ENCODE assay signal across 8 cellular contexts in genomic region chr9:72365525-72366256, GRCh38. TPM values are rescaled to one million over a fixed set of nuclear protein-coding genes. Genes with fewer than 3 reads are reported as not detected.
DNase-seq lines count a peak whose midpoint lies in the region; ATAC-seq and TF ChIP-seq lines count a peak whose summit lies in the region.

No MANE protein-coding gene starts in this region.

- H3K27me3 ChIP-seq in GM23248 (replicated peaks; ENCODE audit: insufficient read depth) = no peaks in the 10 kb centered on the region

- intact Hi-C loops in Right ventricle myocardium inferior (cut with DNase I) = loop anchor here (2.0 to 5.0 kb wide), 3 partner anchors 61 to 227 kb away; no protein-coding TSS in a partner anchor

- TF ChIP-seq CTCF in LNCAP (IDR thresholded peaks at IDR 0.05) (peak; percentile 13; the same call in 1 of the 2 replicates), omental fat pad (IDR thresholded peaks at IDR 0.05) (peak in 1 of 3 donors; percentile 14)

- H3K9ac ChIP-seq in GM23248 = peak overlapping the region; percentile 98

- DNase-seq in Daoy (ENCODE audit: low read depth) (peak; percentile 86), GM23248 (peak; percentile 94), Right ventricle myocardium inferior (ENCODE audit: missing footprints) (peak; percentile 94), omental fat pad (ENCODE audit: low spot score) (peak; percentile 60)
- peak; percentile 19 for DNase-seq in activated naive CD8-positive, alpha-beta T cell treated with anti-CD3 and anti-CD28 coated beads, Interleukin-2, amount 50 U/mL, for 16 hours (ENCODE audit: low read depth, low spot score)

- peaks cover 42% of the 10 kb centered on the region for H3K79me2 ChIP-seq in GM23248 (ENCODE audit: insufficient read depth)

- in situ Hi-C loops in GM23248 (cut with MboI) = no loop called here

- ATAC-seq in SK-N-SH treated with all-trans-retinoic acid at 6 μM for 48 hours = peak; percentile 72
- ATAC-seq in Right ventricle myocardium inferior = peak; percentile 76
- ATAC-seq in omental fat pad (ENCODE audit: low FRiP score) = peak; percentile 85

- peaks cover 6% of the 10 kb centered on the region for H3K4me1 ChIP-seq in GM23248 (ENCODE audit: insufficient read depth)

- peak overlapping the region; percentile 84 for H2AFZ ChIP-seq in GM23248

- WGBS in GM23248 (ENCODE audit: low coverage in 1 of 2, low lambda C conversion rate in 2 of 2, missing lambda C conversion rate in 2 of 2), 2 experiments = 2% methylated on average over 38 of the region's 38 CpGs

- peaks cover 40% of the 10 kb centered on the region for H3F3A ChIP-seq in GM23248 (ENCODE audit: insufficient read depth)

- no peaks in the 10 kb centered on the region for H3K9me2 ChIP-seq in GM23248 (ENCODE audit: insufficient read depth)

- H3K9me3 ChIP-seq in GM23248 (ENCODE audit: low read depth) = no peaks in the 10 kb centered on the region

- H4K20me1 ChIP-seq in GM23248 (ENCODE audit: insufficient read depth) = peaks cover 4% of the 10 kb centered on the region; the same call in 1 of the 2 replicates

- peak overlapping the region; percentile 87 for H3K4me2 ChIP-seq in GM23248 (ENCODE audit: unreplicated experiment)

- H3K27ac ChIP-seq in GM23248 (peak overlapping the region; percentile 100), temporal lobe (ENCODE audit: low read depth, low read length) (peak overlapping the region; percentile 99)

- peaks cover 19% of the 10 kb centered on the region; the same call in 1 of the 2 replicates for H3K36me3 ChIP-seq in GM23248 (ENCODE audit: low read depth)

- H3K4me3 ChIP-seq in GM23248 = peak overlapping the region; percentile 77

TF ChIP-seq in SK-N-SH treated with all-trans-retinoic acid at 6 μM for 48 hours, 23 proteins besides CTCF, POLR2A, EP300 and RAD21:
- TF ChIP-seq BACH2 (CRISPR knock-in tag; IDR thresholded peaks at IDR 0.05; ENCODE audit: borderline replicate concordance) (no peak), CSDC2 (CRISPR knock-in tag; IDR thresholded peaks at IDR 0.05) (0 out of 2 replicates have a peak, but pooled peaks have one; percentile 79), GLIS3 (CRISPR knock-in tag; IDR thresholded peaks at IDR 0.05) (no peak), POU6F1 (CRISPR knock-in tag; IDR thresholded peaks at IDR 0.05; ENCODE audit: borderline replicate concordance, low read depth) (0 out of 2 replicates have a peak, but pooled peaks have one; percentile 57), TCF4 (CRISPR knock-in tag; IDR thresholded peaks at IDR 0.05; ENCODE audit: borderline replicate concordance) (peak; percentile 15; the same call in 1 of the 2 replicates), ZFP3 (CRISPR knock-in tag; IDR thresholded peaks at IDR 0.05) (peak; percentile 42; the same call in 1 of the 2 replicates), ZFP30 (CRISPR knock-in tag; IDR thresholded peaks at IDR 0.05) (no peak)
- TF ChIP-seq, protein P1, sequence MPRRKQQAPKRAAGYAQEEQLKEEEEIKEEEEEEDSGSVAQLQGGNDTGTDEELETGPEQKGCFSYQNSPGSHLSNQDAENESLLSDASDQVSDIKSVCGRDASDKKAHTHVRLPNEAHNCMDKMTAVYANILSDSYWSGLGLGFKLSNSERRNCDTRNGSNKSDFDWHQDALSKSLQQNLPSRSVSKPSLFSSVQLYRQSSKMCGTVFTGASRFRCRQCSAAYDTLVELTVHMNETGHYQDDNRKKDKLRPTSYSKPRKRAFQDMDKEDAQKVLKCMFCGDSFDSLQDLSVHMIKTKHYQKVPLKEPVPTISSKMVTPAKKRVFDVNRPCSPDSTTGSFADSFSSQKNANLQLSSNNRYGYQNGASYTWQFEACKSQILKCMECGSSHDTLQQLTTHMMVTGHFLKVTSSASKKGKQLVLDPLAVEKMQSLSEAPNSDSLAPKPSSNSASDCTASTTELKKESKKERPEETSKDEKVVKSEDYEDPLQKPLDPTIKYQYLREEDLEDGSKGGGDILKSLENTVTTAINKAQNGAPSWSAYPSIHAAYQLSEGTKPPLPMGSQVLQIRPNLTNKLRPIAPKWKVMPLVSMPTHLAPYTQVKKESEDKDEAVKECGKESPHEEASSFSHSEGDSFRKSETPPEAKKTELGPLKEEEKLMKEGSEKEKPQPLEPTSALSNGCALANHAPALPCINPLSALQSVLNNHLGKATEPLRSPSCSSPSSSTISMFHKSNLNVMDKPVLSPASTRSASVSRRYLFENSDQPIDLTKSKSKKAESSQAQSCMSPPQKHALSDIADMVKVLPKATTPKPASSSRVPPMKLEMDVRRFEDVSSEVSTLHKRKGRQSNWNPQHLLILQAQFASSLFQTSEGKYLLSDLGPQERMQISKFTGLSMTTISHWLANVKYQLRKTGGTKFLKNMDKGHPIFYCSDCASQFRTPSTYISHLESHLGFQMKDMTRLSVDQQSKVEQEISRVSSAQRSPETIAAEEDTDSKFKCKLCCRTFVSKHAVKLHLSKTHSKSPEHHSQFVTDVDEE (CRISPR knock-in tag; IDR thresholded peaks at IDR 0.05) = 0 out of 2 replicates have a peak, but pooled peaks have one; percentile 18
TF ChIP-seq in SK-N-SH treated with all-trans-retinoic acid at 6 μM for 48 hours: peak in this region for 5.

RNA-seq across cellular contexts. Expression of gene ZFAND5, which starts 0.7 kb away (rescaled TPM):
- 113 and 114 TPM in 2 replicates for total RNA-seq in Daoy (2014; rRNA removed; shearing (Covaris generic))
- total RNA-seq in GM23248 (2014; rRNA removed; shearing (Covaris generic)) = 166 and 184 TPM in 2 replicates
- 178 and 181 TPM in 2 replicates for polyA plus RNA-seq in GM23248 (2016; fragmentation: Nextera tagmentation; extraction: Ambion mirVana)
- total RNA-seq in Right ventricle myocardium inferior (174 TPM), omental fat pad (100 to 1,000 TPM; 251 to 647 (median 378) TPM), temporal lobe (218 TPM)

Comparison
In these comparisons a context has a peak if more than half of its experiments do, and no peak if none do; other contexts are left out.
1. Peak in every context shown above with its lines: DNase-seq, ATAC-seq, H3K4me3 ChIP-seq and H3K27ac ChIP-seq.
2. DNase-seq: peak in every context shown above with its lines; median percentile 94 in GM23248; 94 in Right ventricle myocardium inferior; 86 in Daoy; 60 in omental fat pad; 19 in activated naive CD8-positive, alpha-beta T cell treated with anti-CD3 and anti-CD28 coated beads, Interleukin-2, amount 50 U/mL, for 16 hours.